12 cellular contexts compared by ENCODE assay signal in genomic region chr1:209103135-209103534, GRCh38.
A peak's percentile ranks its signal among the peaks of the same experiment; 100 is the strongest.
DNase-seq lines count a peak whose midpoint lies in the region; ATAC-seq and TF ChIP-seq lines count a peak whose summit lies in the region.
"Had no signal": no experiment of that assay in that cellular context is flagged by ENCODE, and none has a peak within 500 bp of the region (broad histone marks: within the 10 kb centered on the region; RNA-seq: fewer than 3 reads in every experiment).

No MANE protein-coding gene starts in this region.

- 11 to 25% (median 15%) methylated on average over 3 of the region's 3 CpGs for WGBS in spleen, 5 donors

- peaks cover 19% of the 10 kb centered on the region for H3K4me1 ChIP-seq in GM23338 (ENCODE audit: insufficient read depth)
- H3K4me1 ChIP-seq in spleen = no peaks in the 10 kb centered on the region

- DNase-seq in NCI-H146 (lab: John Stamatoyannopoulos, UW) (peak; percentile 17), NCI-H146 treated with DMSO at 0.1 percent for 48 hours (lab: John Stamatoyannopoulos, UW; ENCODE audit: unreplicated experiment) (no peak), GM23338 (ENCODE audit: low spot score) (no peak), NCI-H1105 (lab: John Stamatoyannopoulos, UW) (peak; percentile 3), left kidney (ENCODE audit: low read depth, low spot score) (peak; percentile 15), spleen (no peak), NCI-H2081 (lab: John Stamatoyannopoulos, UW) (no peak)
- DNase-seq: 8988T, foreskin melanocyte, kidney glomerular epithelial cell had no signal

- ATAC-seq in GM23338 (no peak), HG03378 (IDR thresholded peaks at IDR 0.05; ENCODE audit: unreplicated experiment) (no peak)
- ATAC-seq: stimulated activated memory B cell treated with anti-CD40 and anti-IgM and Interleukin-4, amounts not matched to agents 10 μg/mL and 1 μg/mL and 100 μg/mL, for 72 hours had no signal

- H3K36me3 Mint-ChIP-seq in GM23338 (ENCODE audit: low read depth) = no peaks in the 10 kb centered on the region; the same call in 2 of the 3 replicates
- H3K36me3 Mint-ChIP-seq: stimulated activated memory B cell treated with anti-CD40 and anti-IgM and Interleukin-4, amounts not matched to agents 10 μg/mL and 1 μg/mL and 100 μg/mL, for 72 hours had no signal

- intact Hi-C loops in spleen (cut with DNase I; ENCODE audit: low total_unique reads) = no loop called here

- H3K36me3 ChIP-seq in GM23338 (ENCODE audit: insufficient read depth) (no peaks in the 10 kb centered on the region), spleen (no peaks in the 10 kb centered on the region)

- H3K4me1 Mint-ChIP-seq in GM23338 = peaks cover 30% of the 10 kb centered on the region
- H3K4me1 Mint-ChIP-seq: stimulated activated memory B cell treated with anti-CD40 and anti-IgM and Interleukin-4, amounts not matched to agents 10 μg/mL and 1 μg/mL and 100 μg/mL, for 72 hours had no signal

- no peaks in the 10 kb centered on the region for H3K9me2 ChIP-seq in GM23338 (ENCODE audit: insufficient read depth)

- H3K27ac Mint-ChIP-seq in GM23338 = no peak overlapping the region
- H3K27ac Mint-ChIP-seq: stimulated activated memory B cell treated with anti-CD40 and anti-IgM and Interleukin-4, amounts not matched to agents 10 μg/mL and 1 μg/mL and 100 μg/mL, for 72 hours had no signal

- no peaks in the 10 kb centered on the region for H3F3A ChIP-seq in GM23338 (replicated peaks; ENCODE audit: low read depth)

- H3K9me3 ChIP-seq in spleen = no peaks in the 10 kb centered on the region

- peak overlapping the region; percentile 56; the same call in 1 of the 2 replicates for H2AFZ ChIP-seq in GM23338

- no peak for TF ChIP-seq POLR2A in spleen (IDR thresholded peaks at IDR 0.05)

- H3K27me3 ChIP-seq in GM23338 (ENCODE audit: insufficient read depth) = no peaks in the 10 kb centered on the region
- H3K27me3 ChIP-seq in spleen (replicated peaks in 1 of 7) = peaks cover 0 to 5% (median 0%) of the 10 kb centered on the region in 7 donors

- H3K9me3 Mint-ChIP-seq in GM23338 = peaks cover 10% of the 10 kb centered on the region; the same call in 2 of the 3 replicates
- H3K9me3 Mint-ChIP-seq: stimulated activated memory B cell treated with anti-CD40 and anti-IgM and Interleukin-4, amounts not matched to agents 10 μg/mL and 1 μg/mL and 100 μg/mL, for 72 hours had no signal

- H3K4me2 ChIP-seq in GM23338 = no peak overlapping the region

- H3K27me3 Mint-ChIP-seq in GM23338 (ENCODE audit: insufficient read depth, low read depth, poor library complexity) = peaks cover 9% of the 10 kb centered on the region

- H3K27ac ChIP-seq in GM23338 (ENCODE audit: low read depth) (no peak overlapping the region), spleen (no peak overlapping the region)

- H3K4me3 Mint-ChIP-seq in GM23338 = no peak overlapping the region
- H3K4me3 Mint-ChIP-seq: stimulated activated memory B cell treated with anti-CD40 and anti-IgM and Interleukin-4, amounts not matched to agents 10 μg/mL and 1 μg/mL and 100 μg/mL, for 72 hours had no signal

- TF ChIP-seq CTCF in GM23338 (conservative IDR thresholded peaks at IDR 0.05; ENCODE audit: low read depth in 2 of 2) (no peak), spleen (IDR thresholded peaks at IDR 0.05 in 8 of 11, conservative IDR thresholded peaks at IDR 0.05 in 3 of 11) (no peak)

- H3K79me2 ChIP-seq in GM23338 (replicated peaks; ENCODE audit: insufficient read depth) = no peaks in the 10 kb centered on the region

- H3K4me3 ChIP-seq in GM23338 (no peak overlapping the region), spleen (no peak overlapping the region)

- no peaks in the 10 kb centered on the region for H4K20me1 ChIP-seq in GM23338 (replicated peaks; ENCODE audit: insufficient read depth)

TF ChIP-seq in GM23338, 12 proteins besides CTCF, POLR2A, EP300 and RAD21 (continues in another document):
- no peak for TF ChIP-seq NANOG (IDR thresholded peaks at IDR 0.05; ENCODE audit: borderline replicate concordance)
- no peak for TF ChIP-seq ZNF114 (CRISPR knock-in tag; IDR thresholded peaks at IDR 0.05)
- no peak for TF ChIP-seq ZNF462 (CRISPR knock-in tag; IDR thresholded peaks at IDR 0.05)
- TF ChIP-seq REST (IDR thresholded peaks at IDR 0.05; ENCODE audit: unreplicated experiment) = no peak
- no peak for TF ChIP-seq EZH2phosphoT487 (IDR thresholded peaks at IDR 0.05; ENCODE audit: unreplicated experiment)

Comparison
In these comparisons a context has a peak if more than half of its experiments do, and no peak if none do; other contexts are left out.
1. DNase-seq: peak in NCI-H146 (single experiment), NCI-H1105 (single experiment) and left kidney (single experiment); none in NCI-H146 treated with DMSO at 0.1 percent for 48 hours (single experiment), GM23338 (single experiment), spleen (single experiment) and NCI-H2081 (0 of 2).